In the genomic region with DNA sequence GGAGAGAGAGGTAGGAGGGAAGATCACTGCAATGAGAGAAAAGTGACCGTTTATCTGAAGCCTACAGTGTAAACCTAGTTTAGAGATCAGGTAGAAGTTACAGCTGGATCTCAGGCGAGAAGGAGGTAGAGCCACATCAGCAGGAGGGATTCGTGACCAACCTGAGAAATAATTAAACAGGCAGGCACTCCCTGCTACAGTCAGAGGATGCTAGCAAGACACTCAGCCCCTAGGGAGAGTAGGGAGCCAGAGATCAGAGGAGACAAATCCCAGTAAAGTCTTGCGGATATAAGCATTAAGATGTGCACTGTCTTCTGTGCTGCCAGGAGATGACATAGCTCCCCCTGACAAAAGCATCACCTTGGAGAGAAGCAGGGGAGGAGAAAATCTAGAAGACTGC, we compare ENCODE assay signal across 1 cellular context.
TF ChIP-seq lines count a peak whose summit lies in the region.

No MANE protein-coding gene starts in this region.

TF ChIP-seq in GM23338, 12 proteins besides CTCF, POLR2A, EP300 and RAD21 (continued from another document):
- TF ChIP-seq REST (IDR thresholded peaks at IDR 0.05; ENCODE audit: unreplicated experiment) (no peak), CREB1 (CRISPR knock-in tag; IDR thresholded peaks at IDR 0.05; ENCODE audit: low read depth) (no peak), NANOG (IDR thresholded peaks at IDR 0.05; ENCODE audit: borderline replicate concordance) (no peak)
